ENCODE assay signal across 1 cellular context in genomic region chr7:45919231-45919825, GRCh38.
TF ChIP-seq lines count a peak whose summit lies in the region.

No MANE protein-coding gene starts in this region.

TF ChIP-seq in IMR-90, 13 proteins besides CTCF, POLR2A, EP300 and RAD21:
- TF ChIP-seq USF2 (IDR thresholded peaks at IDR 0.05; ENCODE audit: low read depth, low read length) (no peak), BHLHE40 (IDR thresholded peaks at IDR 0.05; ENCODE audit: low read depth, low read length) (no peak), NFE2L2 (IDR thresholded peaks at IDR 0.05; ENCODE audit: low read depth, low read length) (no peak), RCOR1 (IDR thresholded peaks at IDR 0.05; ENCODE audit: insufficient replicate concordance, low read length) (no peak), MXI1 (IDR thresholded peaks at IDR 0.05; ENCODE audit: borderline replicate concordance, low read depth, low read length) (no peak), RFX5 (IDR thresholded peaks at IDR 0.05; ENCODE audit: low read depth, low read length) (no peak), CEBPB (IDR thresholded peaks at IDR 0.05; ENCODE audit: low read depth, low read length) (no peak)
